ENCODE assay signal across 2 cellular contexts in the genomic region with DNA sequence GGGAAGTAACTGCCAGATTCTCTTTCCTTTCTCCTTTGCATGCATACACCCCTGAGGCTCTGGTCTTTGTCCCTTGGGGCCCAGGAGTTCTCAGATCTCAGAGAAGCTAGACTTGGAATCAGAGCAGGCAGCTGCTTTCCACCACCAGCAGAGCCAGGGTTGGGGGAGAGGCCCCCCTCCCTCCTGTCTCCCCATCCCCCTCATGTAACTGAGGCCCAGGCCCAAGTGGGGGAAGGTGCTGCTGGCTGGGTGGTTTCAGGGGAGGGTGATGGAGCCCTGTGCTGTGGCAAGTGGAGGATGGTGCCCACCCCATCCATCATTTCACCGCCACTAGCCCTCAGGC.
TF ChIP-seq lines count a peak whose summit lies in the region.

No MANE protein-coding gene starts in this region.

TF ChIP-seq in liver, 16 proteins besides CTCF, POLR2A, EP300 and RAD21 (continued from another document):
- no peak for TF ChIP-seq GABPA (IDR thresholded peaks at IDR 0.05 in 1 of 2, conservative IDR thresholded peaks at IDR 0.05 in 1 of 2)
- no peak for TF ChIP-seq TAF1 (conservative IDR thresholded peaks at IDR 0.05)
- TF ChIP-seq, protein P1, sequence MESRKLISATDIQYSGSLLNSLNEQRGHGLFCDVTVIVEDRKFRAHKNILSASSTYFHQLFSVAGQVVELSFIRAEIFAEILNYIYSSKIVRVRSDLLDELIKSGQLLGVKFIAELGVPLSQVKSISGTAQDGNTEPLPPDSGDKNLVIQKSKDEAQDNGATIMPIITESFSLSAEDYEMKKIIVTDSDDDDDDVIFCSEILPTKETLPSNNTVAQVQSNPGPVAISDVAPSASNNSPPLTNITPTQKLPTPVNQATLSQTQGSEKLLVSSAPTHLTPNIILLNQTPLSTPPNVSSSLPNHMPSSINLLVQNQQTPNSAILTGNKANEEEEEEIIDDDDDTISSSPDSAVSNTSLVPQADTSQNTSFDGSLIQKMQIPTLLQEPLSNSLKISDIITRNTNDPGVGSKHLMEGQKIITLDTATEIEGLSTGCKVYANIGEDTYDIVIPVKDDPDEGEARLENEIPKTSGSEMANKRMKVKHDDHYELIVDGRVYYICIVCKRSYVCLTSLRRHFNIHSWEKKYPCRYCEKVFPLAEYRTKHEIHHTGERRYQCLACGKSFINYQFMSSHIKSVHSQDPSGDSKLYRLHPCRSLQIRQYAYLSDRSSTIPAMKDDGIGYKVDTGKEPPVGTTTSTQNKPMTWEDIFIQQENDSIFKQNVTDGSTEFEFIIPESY (IDR thresholded peaks at IDR 0.05), result no peak
- TF ChIP-seq SP1 (IDR thresholded peaks at IDR 0.05), result no peak
- TF ChIP-seq FOXA2 (IDR thresholded peaks at IDR 0.05), result no peak
- TF ChIP-seq RXRA (IDR thresholded peaks at IDR 0.05), result no peak
- no peak for TF ChIP-seq HNF4G (IDR thresholded peaks at IDR 0.05)
- no peak for TF ChIP-seq JUND (IDR thresholded peaks at IDR 0.05)
- no peak for TF ChIP-seq HNF4A (conservative IDR thresholded peaks at IDR 0.05)
- no peak for TF ChIP-seq NR2F2 (IDR thresholded peaks at IDR 0.05)
- no peak for TF ChIP-seq FOXA1 (IDR thresholded peaks at IDR 0.05)
- TF ChIP-seq YY1 (IDR thresholded peaks at IDR 0.05), result no peak
- TF ChIP-seq, protein P2, sequence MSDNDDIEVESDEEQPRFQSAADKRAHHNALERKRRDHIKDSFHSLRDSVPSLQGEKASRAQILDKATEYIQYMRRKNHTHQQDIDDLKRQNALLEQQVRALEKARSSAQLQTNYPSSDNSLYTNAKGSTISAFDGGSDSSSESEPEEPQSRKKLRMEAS (IDR thresholded peaks at IDR 0.05), result no peak
- TF ChIP-seq, protein P3, sequence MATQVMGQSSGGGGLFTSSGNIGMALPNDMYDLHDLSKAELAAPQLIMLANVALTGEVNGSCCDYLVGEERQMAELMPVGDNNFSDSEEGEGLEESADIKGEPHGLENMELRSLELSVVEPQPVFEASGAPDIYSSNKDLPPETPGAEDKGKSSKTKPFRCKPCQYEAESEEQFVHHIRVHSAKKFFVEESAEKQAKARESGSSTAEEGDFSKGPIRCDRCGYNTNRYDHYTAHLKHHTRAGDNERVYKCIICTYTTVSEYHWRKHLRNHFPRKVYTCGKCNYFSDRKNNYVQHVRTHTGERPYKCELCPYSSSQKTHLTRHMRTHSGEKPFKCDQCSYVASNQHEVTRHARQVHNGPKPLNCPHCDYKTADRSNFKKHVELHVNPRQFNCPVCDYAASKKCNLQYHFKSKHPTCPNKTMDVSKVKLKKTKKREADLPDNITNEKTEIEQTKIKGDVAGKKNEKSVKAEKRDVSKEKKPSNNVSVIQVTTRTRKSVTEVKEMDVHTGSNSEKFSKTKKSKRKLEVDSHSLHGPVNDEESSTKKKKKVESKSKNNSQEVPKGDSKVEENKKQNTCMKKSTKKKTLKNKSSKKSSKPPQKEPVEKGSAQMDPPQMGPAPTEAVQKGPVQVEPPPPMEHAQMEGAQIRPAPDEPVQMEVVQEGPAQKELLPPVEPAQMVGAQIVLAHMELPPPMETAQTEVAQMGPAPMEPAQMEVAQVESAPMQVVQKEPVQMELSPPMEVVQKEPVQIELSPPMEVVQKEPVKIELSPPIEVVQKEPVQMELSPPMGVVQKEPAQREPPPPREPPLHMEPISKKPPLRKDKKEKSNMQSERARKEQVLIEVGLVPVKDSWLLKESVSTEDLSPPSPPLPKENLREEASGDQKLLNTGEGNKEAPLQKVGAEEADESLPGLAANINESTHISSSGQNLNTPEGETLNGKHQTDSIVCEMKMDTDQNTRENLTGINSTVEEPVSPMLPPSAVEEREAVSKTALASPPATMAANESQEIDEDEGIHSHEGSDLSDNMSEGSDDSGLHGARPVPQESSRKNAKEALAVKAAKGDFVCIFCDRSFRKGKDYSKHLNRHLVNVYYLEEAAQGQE (IDR thresholded peaks at IDR 0.05), result no peak
TF ChIP-seq in liver: peak in this region for 0.

TF ChIP-seq in HepG2, 621 proteins besides CTCF, POLR2A, EP300 and RAD21 (continued from another document):
- TF ChIP-seq, protein P4, sequence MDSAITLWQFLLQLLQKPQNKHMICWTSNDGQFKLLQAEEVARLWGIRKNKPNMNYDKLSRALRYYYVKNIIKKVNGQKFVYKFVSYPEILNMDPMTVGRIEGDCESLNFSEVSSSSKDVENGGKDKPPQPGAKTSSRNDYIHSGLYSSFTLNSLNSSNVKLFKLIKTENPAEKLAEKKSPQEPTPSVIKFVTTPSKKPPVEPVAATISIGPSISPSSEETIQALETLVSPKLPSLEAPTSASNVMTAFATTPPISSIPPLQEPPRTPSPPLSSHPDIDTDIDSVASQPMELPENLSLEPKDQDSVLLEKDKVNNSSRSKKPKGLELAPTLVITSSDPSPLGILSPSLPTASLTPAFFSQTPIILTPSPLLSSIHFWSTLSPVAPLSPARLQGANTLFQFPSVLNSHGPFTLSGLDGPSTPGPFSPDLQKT (CRISPR knock-in tag; IDR thresholded peaks at IDR 0.05; ENCODE audit: borderline replicate concordance), result no peak
- TF ChIP-seq GATAD2A (CRISPR knock-in tag; IDR thresholded peaks at IDR 0.05), result no peak
- no peak for TF ChIP-seq RXRB (CRISPR knock-in tag; IDR thresholded peaks at IDR 0.05; ENCODE audit: borderline replicate concordance)
- TF ChIP-seq, protein P5, sequence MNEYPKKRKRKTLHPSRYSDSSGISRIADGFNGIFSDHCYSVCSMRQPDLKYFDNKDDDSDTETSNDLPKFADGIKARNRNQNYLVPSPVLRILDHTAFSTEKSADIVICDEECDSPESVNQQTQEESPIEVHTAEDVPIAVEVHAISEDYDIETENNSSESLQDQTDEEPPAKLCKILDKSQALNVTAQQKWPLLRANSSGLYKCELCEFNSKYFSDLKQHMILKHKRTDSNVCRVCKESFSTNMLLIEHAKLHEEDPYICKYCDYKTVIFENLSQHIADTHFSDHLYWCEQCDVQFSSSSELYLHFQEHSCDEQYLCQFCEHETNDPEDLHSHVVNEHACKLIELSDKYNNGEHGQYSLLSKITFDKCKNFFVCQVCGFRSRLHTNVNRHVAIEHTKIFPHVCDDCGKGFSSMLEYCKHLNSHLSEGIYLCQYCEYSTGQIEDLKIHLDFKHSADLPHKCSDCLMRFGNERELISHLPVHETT (CRISPR knock-in tag; conservative IDR thresholded peaks at IDR 0.05), result no peak
- TF ChIP-seq ZFP36L1 (CRISPR knock-in tag; IDR thresholded peaks at IDR 0.05), result no peak
- TF ChIP-seq, protein P6, sequence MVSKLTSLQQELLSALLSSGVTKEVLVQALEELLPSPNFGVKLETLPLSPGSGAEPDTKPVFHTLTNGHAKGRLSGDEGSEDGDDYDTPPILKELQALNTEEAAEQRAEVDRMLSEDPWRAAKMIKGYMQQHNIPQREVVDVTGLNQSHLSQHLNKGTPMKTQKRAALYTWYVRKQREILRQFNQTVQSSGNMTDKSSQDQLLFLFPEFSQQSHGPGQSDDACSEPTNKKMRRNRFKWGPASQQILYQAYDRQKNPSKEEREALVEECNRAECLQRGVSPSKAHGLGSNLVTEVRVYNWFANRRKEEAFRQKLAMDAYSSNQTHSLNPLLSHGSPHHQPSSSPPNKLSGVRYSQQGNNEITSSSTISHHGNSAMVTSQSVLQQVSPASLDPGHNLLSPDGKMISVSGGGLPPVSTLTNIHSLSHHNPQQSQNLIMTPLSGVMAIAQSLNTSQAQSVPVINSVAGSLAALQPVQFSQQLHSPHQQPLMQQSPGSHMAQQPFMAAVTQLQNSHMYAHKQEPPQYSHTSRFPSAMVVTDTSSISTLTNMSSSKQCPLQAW (CRISPR knock-in tag; IDR thresholded peaks at IDR 0.05), result no peak
- no peak for TF ChIP-seq MIER2 (CRISPR knock-in tag; IDR thresholded peaks at IDR 0.05)
- no peak for TF ChIP-seq KAT8 (CRISPR knock-in tag; IDR thresholded peaks at IDR 0.05)
- no peak for TF ChIP-seq NFRKB (IDR thresholded peaks at IDR 0.05)
- TF ChIP-seq, protein P7, sequence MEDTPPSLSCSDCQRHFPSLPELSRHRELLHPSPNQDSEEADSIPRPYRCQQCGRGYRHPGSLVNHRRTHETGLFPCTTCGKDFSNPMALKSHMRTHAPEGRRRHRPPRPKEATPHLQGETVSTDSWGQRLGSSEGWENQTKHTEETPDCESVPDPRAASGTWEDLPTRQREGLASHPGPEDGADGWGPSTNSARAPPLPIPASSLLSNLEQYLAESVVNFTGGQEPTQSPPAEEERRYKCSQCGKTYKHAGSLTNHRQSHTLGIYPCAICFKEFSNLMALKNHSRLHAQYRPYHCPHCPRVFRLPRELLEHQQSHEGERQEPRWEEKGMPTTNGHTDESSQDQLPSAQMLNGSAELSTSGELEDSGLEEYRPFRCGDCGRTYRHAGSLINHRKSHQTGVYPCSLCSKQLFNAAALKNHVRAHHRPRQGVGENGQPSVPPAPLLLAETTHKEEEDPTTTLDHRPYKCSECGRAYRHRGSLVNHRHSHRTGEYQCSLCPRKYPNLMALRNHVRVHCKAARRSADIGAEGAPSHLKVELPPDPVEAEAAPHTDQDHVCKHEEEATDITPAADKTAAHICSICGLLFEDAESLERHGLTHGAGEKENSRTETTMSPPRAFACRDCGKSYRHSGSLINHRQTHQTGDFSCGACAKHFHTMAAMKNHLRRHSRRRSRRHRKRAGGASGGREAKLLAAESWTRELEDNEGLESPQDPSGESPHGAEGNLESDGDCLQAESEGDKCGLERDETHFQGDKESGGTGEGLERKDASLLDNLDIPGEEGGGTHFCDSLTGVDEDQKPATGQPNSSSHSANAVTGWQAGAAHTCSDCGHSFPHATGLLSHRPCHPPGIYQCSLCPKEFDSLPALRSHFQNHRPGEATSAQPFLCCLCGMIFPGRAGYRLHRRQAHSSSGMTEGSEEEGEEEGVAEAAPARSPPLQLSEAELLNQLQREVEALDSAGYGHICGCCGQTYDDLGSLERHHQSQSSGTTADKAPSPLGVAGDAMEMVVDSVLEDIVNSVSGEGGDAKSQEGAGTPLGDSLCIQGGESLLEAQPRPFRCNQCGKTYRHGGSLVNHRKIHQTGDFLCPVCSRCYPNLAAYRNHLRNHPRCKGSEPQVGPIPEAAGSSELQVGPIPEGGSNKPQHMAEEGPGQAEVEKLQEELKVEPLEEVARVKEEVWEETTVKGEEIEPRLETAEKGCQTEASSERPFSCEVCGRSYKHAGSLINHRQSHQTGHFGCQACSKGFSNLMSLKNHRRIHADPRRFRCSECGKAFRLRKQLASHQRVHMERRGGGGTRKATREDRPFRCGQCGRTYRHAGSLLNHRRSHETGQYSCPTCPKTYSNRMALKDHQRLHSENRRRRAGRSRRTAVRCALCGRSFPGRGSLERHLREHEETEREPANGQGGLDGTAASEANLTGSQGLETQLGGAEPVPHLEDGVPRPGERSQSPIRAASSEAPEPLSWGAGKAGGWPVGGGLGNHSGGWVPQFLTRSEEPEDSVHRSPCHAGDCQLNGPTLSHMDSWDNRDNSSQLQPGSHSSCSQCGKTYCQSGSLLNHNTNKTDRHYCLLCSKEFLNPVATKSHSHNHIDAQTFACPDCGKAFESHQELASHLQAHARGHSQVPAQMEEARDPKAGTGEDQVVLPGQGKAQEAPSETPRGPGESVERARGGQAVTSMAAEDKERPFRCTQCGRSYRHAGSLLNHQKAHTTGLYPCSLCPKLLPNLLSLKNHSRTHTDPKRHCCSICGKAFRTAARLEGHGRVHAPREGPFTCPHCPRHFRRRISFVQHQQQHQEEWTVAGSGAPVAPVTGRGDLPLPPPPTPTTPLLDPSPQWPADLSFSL (CRISPR knock-in tag; IDR thresholded peaks at IDR 0.05), result no peak
- TF ChIP-seq, protein P8, sequence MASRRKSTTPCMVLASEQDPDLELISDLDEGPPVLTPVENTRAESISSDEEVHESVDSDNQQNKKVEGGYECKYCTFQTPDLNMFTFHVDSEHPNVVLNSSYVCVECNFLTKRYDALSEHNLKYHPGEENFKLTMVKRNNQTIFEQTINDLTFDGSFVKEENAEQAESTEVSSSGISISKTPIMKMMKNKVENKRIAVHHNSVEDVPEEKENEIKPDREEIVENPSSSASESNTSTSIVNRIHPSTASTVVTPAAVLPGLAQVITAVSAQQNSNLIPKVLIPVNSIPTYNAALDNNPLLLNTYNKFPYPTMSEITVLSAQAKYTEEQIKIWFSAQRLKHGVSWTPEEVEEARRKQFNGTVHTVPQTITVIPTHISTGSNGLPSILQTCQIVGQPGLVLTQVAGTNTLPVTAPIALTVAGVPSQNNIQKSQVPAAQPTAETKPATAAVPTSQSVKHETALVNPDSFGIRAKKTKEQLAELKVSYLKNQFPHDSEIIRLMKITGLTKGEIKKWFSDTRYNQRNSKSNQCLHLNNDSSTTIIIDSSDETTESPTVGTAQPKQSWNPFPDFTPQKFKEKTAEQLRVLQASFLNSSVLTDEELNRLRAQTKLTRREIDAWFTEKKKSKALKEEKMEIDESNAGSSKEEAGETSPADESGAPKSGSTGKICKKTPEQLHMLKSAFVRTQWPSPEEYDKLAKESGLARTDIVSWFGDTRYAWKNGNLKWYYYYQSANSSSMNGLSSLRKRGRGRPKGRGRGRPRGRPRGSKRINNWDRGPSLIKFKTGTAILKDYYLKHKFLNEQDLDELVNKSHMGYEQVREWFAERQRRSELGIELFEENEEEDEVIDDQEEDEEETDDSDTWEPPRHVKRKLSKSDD (CRISPR knock-in tag; IDR thresholded peaks at IDR 0.05; ENCODE audit: low read depth), result no peak
- TF ChIP-seq ZNF3 (CRISPR knock-in tag; IDR thresholded peaks at IDR 0.05), result no peak
- TF ChIP-seq, protein P9, sequence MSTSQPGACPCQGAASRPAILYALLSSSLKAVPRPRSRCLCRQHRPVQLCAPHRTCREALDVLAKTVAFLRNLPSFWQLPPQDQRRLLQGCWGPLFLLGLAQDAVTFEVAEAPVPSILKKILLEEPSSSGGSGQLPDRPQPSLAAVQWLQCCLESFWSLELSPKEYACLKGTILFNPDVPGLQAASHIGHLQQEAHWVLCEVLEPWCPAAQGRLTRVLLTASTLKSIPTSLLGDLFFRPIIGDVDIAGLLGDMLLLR (CRISPR knock-in tag; IDR thresholded peaks at IDR 0.05), result no peak
- TF ChIP-seq RFXAP (CRISPR knock-in tag; IDR thresholded peaks at IDR 0.05; ENCODE audit: borderline replicate concordance), result no peak
- no peak for TF ChIP-seq DNMT1 (CRISPR knock-in tag; IDR thresholded peaks at IDR 0.05)
